17 cellular contexts compared by ENCODE assay signal in genomic region chr10:67802767-67803538, GRCh38. TPM values are rescaled to one million over a fixed set of nuclear protein-coding genes. Genes with fewer than 3 reads are reported as not detected.
DNase-seq lines count a peak whose midpoint lies in the region; ATAC-seq, FAIRE-seq and TF ChIP-seq lines count a peak whose summit lies in the region.
"Had no signal": no experiment of that assay in that cellular context is flagged by ENCODE, and none has a peak within 500 bp of the region (broad histone marks: within the 10 kb centered on the region; RNA-seq: fewer than 3 reads in every experiment).

No MANE protein-coding gene starts in this region.

- H3K36me3 ChIP-seq in mucosa of descending colon (ENCODE audit: low read depth), result no peaks in the 10 kb centered on the region

- no peaks in the 10 kb centered on the region for H3K9me3 ChIP-seq in mucosa of descending colon
- H3K9me3 ChIP-seq: heart right ventricle had no signal

- ATAC-seq in GM21723 (IDR thresholded peaks at IDR 0.05; ENCODE audit: unreplicated experiment) (peak; percentile 42), HG03439 (IDR thresholded peaks at IDR 0.05; ENCODE audit: unreplicated experiment) (peak; percentile 17), mucosa of descending colon (peak; percentile 75)
- ATAC-seq: heart right ventricle had no signal

- intact Hi-C loops in mucosa of descending colon (cut with DNase I, micrococcal nuclease), result no loop called here

- DNase-seq in NCI-H82 (lab: John Stamatoyannopoulos, UW) (peak; percentile 2), NCI-H82 treated with DMSO at 0.1 percent for 48 hours (lab: John Stamatoyannopoulos, UW; ENCODE audit: unreplicated experiment) (no peak), mucosa of descending colon (no peak), RCC 7860 (ENCODE audit: low spot score) (no peak), NCI-H345 treated with DMSO at 0.1 percent for 48 hours (lab: John Stamatoyannopoulos, UW; ENCODE audit: unreplicated experiment) (no peak), hypothalamus (lab: John Stamatoyannopoulos, UW) (no peak)
- DNase-seq: activated CD4-positive, alpha-beta T cell treated with anti-CD3 and anti-CD28 coated beads, Interleukin-2, amount 10 ng/mL, durations not matched to agents 7 days and 5 days; activated naive CD4-positive, alpha-beta T cell treated with anti-CD3 and anti-CD28 coated beads, Interleukin-2, amount 50 U/mL, for 16 hours; heart right ventricle; Kasumi-1; mesendoderm; NCI-H2081 treated with DMSO at 0.1 percent for 48 hours; nucleus accumbens; OCI-M1 had no signal

- TF ChIP-seq CTCF in mucosa of descending colon (IDR thresholded peaks at IDR 0.05), result no peak

- H3K4me3 ChIP-seq in mucosa of descending colon, result no peak overlapping the region
- H3K4me3 ChIP-seq: heart right ventricle, smooth muscle cell had no signal

- no peak for FAIRE-seq in RCC 7860 (lab: Jason Lieb, UNC)

- peaks cover 1% of the 10 kb centered on the region for H3K4me1 ChIP-seq in mucosa of descending colon (ENCODE audit: low read depth)
- H3K4me1 ChIP-seq: heart right ventricle had no signal

RNA-seq across cellular contexts. Expression of gene DNAJC12, which starts 35.0 kb away (rescaled TPM):
- total RNA-seq in mucosa of descending colon, result 1 to 10 TPM; 6.3 to 8.8 (median 8.8) TPM

Comparison
In these comparisons a context has a peak if more than half of its experiments do, and no peak if none do; other contexts are left out.
1. ATAC-seq: peak in every context shown above with its lines; median percentile 75 in mucosa of descending colon; 42 in GM21723; 17 in HG03439.